Comparison of ENCODE assay signal across 9 cellular contexts in genomic region chrX:134144231-134144630, GRCh38.
DNase-seq lines count a peak whose midpoint lies in the region; TF ChIP-seq lines count a peak whose summit lies in the region.
"Had no signal": no experiment of that assay in that cellular context is flagged by ENCODE, and none has a peak within 500 bp of the region (broad histone marks: within the 10 kb centered on the region; RNA-seq: fewer than 3 reads in every experiment).

No MANE protein-coding gene starts in this region.

- peaks cover 2% of the 10 kb centered on the region for H3K4me1 Mint-ChIP-seq in activated naive CD4-positive, alpha-beta T cell treated with anti-CD3 and anti-CD28 coated beads for 36 hours (ENCODE audit: low read depth)

- intact Hi-C loops in activated naive CD4-positive, alpha-beta T cell treated with anti-CD3 and anti-CD28 coated beads for 36 hours (cut with micrococcal nuclease) = loop anchor here (2.0 kb wide), 1 partner anchor 351 kb away; no protein-coding TSS in a partner anchor

- H3K4me3 Mint-ChIP-seq in activated naive CD4-positive, alpha-beta T cell treated with anti-CD3 and anti-CD28 coated beads for 36 hours = no peak overlapping the region
- H3K4me3 Mint-ChIP-seq: activated naive CD8-positive, alpha-beta T cell had no signal

- no peak overlapping the region for H3K27ac ChIP-seq in HEK293 (ENCODE audit: extremely low read depth, low read depth, low read length)

- H3K36me3 Mint-ChIP-seq in activated naive CD4-positive, alpha-beta T cell treated with anti-CD3 and anti-CD28 coated beads for 36 hours (ENCODE audit: low read depth) = no peaks in the 10 kb centered on the region
- H3K36me3 Mint-ChIP-seq: activated naive CD8-positive, alpha-beta T cell had no signal

- no peaks in the 10 kb centered on the region for H3K27me3 Mint-ChIP-seq in activated naive CD4-positive, alpha-beta T cell treated with anti-CD3 and anti-CD28 coated beads for 36 hours (ENCODE audit: low read depth)

- POLR2A ChIA-PET in HEK293 (lab: Yijun Ruan, JAX) = no interaction called here

- TF ChIP-seq CTCF in HEK293 (tag by site-specific recombination; IDR thresholded peaks at IDR 0.05) = no peak

- no peaks in the 10 kb centered on the region for H3K9me3 Mint-ChIP-seq in activated naive CD4-positive, alpha-beta T cell treated with anti-CD3 and anti-CD28 coated beads for 36 hours

- H3K9me3 ChIP-seq in HEK293 (ENCODE audit: control insufficient read depth, insufficient read depth, low read depth, low read length) = no peaks in the 10 kb centered on the region

- peak; percentile 6 for DNase-seq in activated naive CD4-positive, alpha-beta T cell treated with anti-CD3 and anti-CD28 coated beads for 36 hours
- no peak for DNase-seq in activated naive CD4-positive, alpha-beta T cell (lab: John Stamatoyannopoulos, UW)
- DNase-seq in NCI-H774 (lab: John Stamatoyannopoulos, UW) (peak; percentile 14), germinal center (ENCODE audit: low spot score) (peak; percentile 5), NCI-H2107 treated with DMSO at 0.1 percent for 48 hours (lab: John Stamatoyannopoulos, UW; ENCODE audit: unreplicated experiment) (no peak), LoVo (ENCODE audit: low spot score) (no peak), NCI-H128 (lab: John Stamatoyannopoulos, UW; ENCODE audit: unreplicated experiment) (no peak)

- H3K4me1 ChIP-seq in HEK293 (ENCODE audit: control insufficient read depth, insufficient read depth, low read length) = no peaks in the 10 kb centered on the region

- no peak overlapping the region for H3K27ac Mint-ChIP-seq in activated naive CD4-positive, alpha-beta T cell treated with anti-CD3 and anti-CD28 coated beads for 36 hours
- H3K27ac Mint-ChIP-seq: activated naive CD8-positive, alpha-beta T cell had no signal

- CTCF ChIA-PET in activated naive CD4-positive, alpha-beta T cell treated with anti-CD3 and anti-CD28 coated beads for 36 hours (lab: Charles Lee) = interaction anchor here (1.1 to 1.9 kb wide), 3 partner anchors 34 to 352 kb away, joined by 3 to 8 read pairs (median 3); no protein-coding TSS in a partner anchor
- CTCF ChIA-PET in HEK293 (lab: Yijun Ruan, JAX) = interaction anchor here (0.6 to 3.5 kb wide), 18 partner anchors 9 to 682 kb away, joined by 3 to 19 read pairs (median 4); no protein-coding TSS in a partner anchor

- no peaks in the 10 kb centered on the region for H3K36me3 ChIP-seq in HEK293 (ENCODE audit: control insufficient read depth in 2 of 2, insufficient read depth in 1 of 2, low read length in 2 of 2)

- no peak overlapping the region for H3K4me3 ChIP-seq in HEK293 (ENCODE audit: low read depth, low read length)

TF ChIP-seq in HEK293, 187 proteins besides CTCF, POLR2A, EP300 and RAD21:
- no peak for TF ChIP-seq ZNF391 (tag by site-specific recombination; IDR thresholded peaks at IDR 0.05; ENCODE audit: borderline replicate concordance, low read depth)
- no peak for TF ChIP-seq ZNF510 (tag by site-specific recombination; IDR thresholded peaks at IDR 0.05; ENCODE audit: insufficient replicate concordance)
- TF ChIP-seq ZNF449 (tag by site-specific recombination; IDR thresholded peaks at IDR 0.05) = no peak
- TF ChIP-seq ZNF654 (tag by site-specific recombination; IDR thresholded peaks at IDR 0.05; ENCODE audit: low read depth) = peak; percentile 45
- TF ChIP-seq ZSCAN30 (tag by site-specific recombination; IDR thresholded peaks at IDR 0.05) = no peak
- 0 out of 2 replicates have a peak, but pooled peaks have one; percentile 66 for TF ChIP-seq ZNF792 (tag by site-specific recombination; IDR thresholded peaks at IDR 0.05)
- TF ChIP-seq, protein P1, sequence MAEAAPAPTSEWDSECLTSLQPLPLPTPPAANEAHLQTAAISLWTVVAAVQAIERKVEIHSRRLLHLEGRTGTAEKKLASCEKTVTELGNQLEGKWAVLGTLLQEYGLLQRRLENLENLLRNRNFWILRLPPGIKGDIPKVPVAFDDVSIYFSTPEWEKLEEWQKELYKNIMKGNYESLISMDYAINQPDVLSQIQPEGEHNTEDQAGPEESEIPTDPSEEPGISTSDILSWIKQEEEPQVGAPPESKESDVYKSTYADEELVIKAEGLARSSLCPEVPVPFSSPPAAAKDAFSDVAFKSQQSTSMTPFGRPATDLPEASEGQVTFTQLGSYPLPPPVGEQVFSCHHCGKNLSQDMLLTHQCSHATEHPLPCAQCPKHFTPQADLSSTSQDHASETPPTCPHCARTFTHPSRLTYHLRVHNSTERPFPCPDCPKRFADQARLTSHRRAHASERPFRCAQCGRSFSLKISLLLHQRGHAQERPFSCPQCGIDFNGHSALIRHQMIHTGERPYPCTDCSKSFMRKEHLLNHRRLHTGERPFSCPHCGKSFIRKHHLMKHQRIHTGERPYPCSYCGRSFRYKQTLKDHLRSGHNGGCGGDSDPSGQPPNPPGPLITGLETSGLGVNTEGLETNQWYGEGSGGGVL (tag by site-specific recombination; IDR thresholded peaks at IDR 0.05) = no peak
- no peak for TF ChIP-seq ZNF585B (tag by site-specific recombination; IDR thresholded peaks at IDR 0.05)
- TF ChIP-seq ZNF280C (tag by site-specific recombination; IDR thresholded peaks at IDR 0.05) = no peak

Comparison
In these comparisons a context has a peak if more than half of its experiments do, and no peak if none do; other contexts are left out.
1. DNase-seq: peak in activated naive CD4-positive, alpha-beta T cell treated with anti-CD3 and anti-CD28 coated beads for 36 hours (single experiment), NCI-H774 (single experiment) and germinal center (single experiment); none in activated naive CD4-positive, alpha-beta T cell (0 of 4), NCI-H2107 treated with DMSO at 0.1 percent for 48 hours (single experiment), LoVo (single experiment) and NCI-H128 (single experiment).